ENCODE assay signal across 14 cellular contexts in the genomic region with DNA sequence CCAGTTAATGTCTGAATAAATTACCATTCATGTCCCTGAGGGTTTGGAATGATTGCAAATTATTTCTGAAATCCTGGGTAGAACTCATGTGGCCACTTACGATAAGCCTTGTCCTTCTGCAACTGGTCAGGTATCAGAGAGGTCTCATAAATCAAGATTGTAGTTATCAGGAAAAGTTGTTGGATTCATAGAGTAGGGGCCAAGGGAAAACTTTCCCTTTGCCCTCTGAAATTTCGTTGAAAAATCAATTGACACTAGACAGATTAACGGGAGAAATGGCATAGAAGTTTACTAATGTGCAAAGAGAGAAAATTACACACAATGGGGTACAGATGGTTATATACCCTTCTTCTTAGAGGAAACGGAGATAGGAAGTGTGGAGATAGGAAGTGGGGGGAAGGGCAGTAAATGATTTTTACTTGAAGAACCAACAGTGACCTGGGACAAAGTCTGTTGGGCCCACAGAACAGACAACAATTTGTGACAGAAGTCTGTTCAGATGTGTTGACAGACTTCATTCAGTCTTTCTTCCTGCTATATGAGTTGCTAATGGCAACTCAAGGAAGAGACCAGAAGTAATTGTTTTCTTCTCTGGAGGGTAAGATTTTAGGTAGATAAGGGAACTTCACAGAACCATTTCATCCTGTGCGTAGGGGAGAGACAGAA.
DNase-seq lines count a peak whose midpoint lies in the region; ATAC-seq, FAIRE-seq and TF ChIP-seq lines count a peak whose summit lies in the region.
"Had no signal": no experiment of that assay in that cellular context is flagged by ENCODE, and none has a peak within 500 bp of the region (broad histone marks: within the 10 kb centered on the region; RNA-seq: fewer than 3 reads in every experiment).

No MANE protein-coding gene starts in this region.

- TF ChIP-seq EP300 in upper lobe of left lung (IDR thresholded peaks at IDR 0.05) = no peak

- no peaks in the 10 kb centered on the region for H3K27me3 ChIP-seq in cardiac muscle cell
- no peaks in the 10 kb centered on the region for H3K27me3 ChIP-seq in brain microvascular endothelial cell (replicated peaks)
- no peaks in the 10 kb centered on the region for H3K27me3 ChIP-seq in upper lobe of left lung
- H3K27me3 ChIP-seq: uterus had no signal

- intact Hi-C loops in cardiac septum (cut with DNase I) = no loop called here

- DNase-seq in cardiac muscle cell (ENCODE audit: low read depth in 1 of 2, low spot score in 1 of 2) = no peak
- no peak for DNase-seq in cardiac septum (ENCODE audit: low spot score)
- DNase-seq in brain microvascular endothelial cell = no peak
- DNase-seq in upper lobe of left lung = no peak
- no peak for DNase-seq in AG08395 (ENCODE audit: low spot score)
- no peak for DNase-seq in D721Med (ENCODE audit: insufficient read length, low spot score)
- DNase-seq: DMS79 treated with DMSO at 0.1 percent for 48 hours, H7, NCI-H1092 treated with DMSO at 0.1 percent for 48 hours, T-helper 9 cell had no signal

- TF ChIP-seq CTCF in cardiac muscle cell (IDR thresholded peaks at IDR 0.05; ENCODE audit: low read depth, low read length) (no peak), brain microvascular endothelial cell (IDR thresholded peaks at IDR 0.05; ENCODE audit: low read depth, low read length, missing control alignments) (no peak), upper lobe of left lung (IDR thresholded peaks at IDR 0.05) (no peak), D721Med (IDR thresholded peaks at IDR 0.05; ENCODE audit: insufficient read depth, missing control alignments) (no peak)

- no peak for TF ChIP-seq POLR2A in upper lobe of left lung (IDR thresholded peaks at IDR 0.05)

- WGBS in mesodermal cell (ENCODE audit: insufficient coverage in 2 of 2), 2 experiments = 83 to 100% methylated on average over 2 to 3 of the region's 5 CpGs
- WGBS in upper lobe of left lung, 2 donors = 65 to 67% methylated on average over 5 of the region's 5 CpGs

- H3K4me1 ChIP-seq in cardiac muscle cell (ENCODE audit: low read depth) (peaks cover 15% of the 10 kb centered on the region), mesodermal cell (ENCODE audit: control insufficient read depth, insufficient read depth, low read length, poor library complexity, severe bottlenecking) (peaks cover 39% of the 10 kb centered on the region), upper lobe of left lung (peaks cover 14 to 34% (median 18%) of the 10 kb centered on the region in 4 donors)
- H3K4me1 ChIP-seq: uterus had no signal

- H3K9me3 ChIP-seq in cardiac muscle cell (ENCODE audit: low read depth) (no peaks in the 10 kb centered on the region), mesodermal cell (ENCODE audit: control insufficient read depth, low read length) (no peaks in the 10 kb centered on the region), upper lobe of left lung (no peaks in the 10 kb centered on the region)
- H3K9me3 ChIP-seq: uterus had no signal

- H3K36me3 ChIP-seq in cardiac muscle cell = no peaks in the 10 kb centered on the region
- no peaks in the 10 kb centered on the region for H3K36me3 ChIP-seq in brain microvascular endothelial cell (replicated peaks)
- no peaks in the 10 kb centered on the region for H3K36me3 ChIP-seq in mesodermal cell (ENCODE audit: control insufficient read depth, insufficient read depth, low read length)
- no peaks in the 10 kb centered on the region for H3K36me3 ChIP-seq in upper lobe of left lung
- H3K36me3 ChIP-seq: uterus had no signal

- H3K27ac ChIP-seq in cardiac muscle cell (peak overlapping the region; percentile 21), brain microvascular endothelial cell (peak overlapping the region; percentile 91), mesodermal cell (ENCODE audit: low read depth, low read length, severe bottlenecking) (peak overlapping the region; percentile 54), upper lobe of left lung (peak overlapping the region; percentile 12 to 70 (median 32))

- no peak for ATAC-seq in upper lobe of left lung (ENCODE audit: low FRiP score in 2 of 2)
- ATAC-seq in GM18868 (IDR thresholded peaks at IDR 0.05; ENCODE audit: unreplicated experiment) = no peak

- H3K4me3 ChIP-seq in cardiac muscle cell (no peak overlapping the region), brain microvascular endothelial cell (ENCODE audit: low read depth, low read length) (no peak overlapping the region), mesodermal cell (ENCODE audit: extremely low read depth, insufficient read depth, low read length, poor library complexity, severe bottlenecking) (no peak overlapping the region), upper lobe of left lung (no peak overlapping the region)
- H3K4me3 ChIP-seq: uterus had no signal

- in situ Hi-C loops in brain microvascular endothelial cell (cut with HindIII; ENCODE audit: low pct_ligation_motif_present, low sequenced_read_pairs) = no loop called here

- FAIRE-seq in D721Med (lab: Jason Lieb, UNC) = no peak
- FAIRE-seq: GM12892 had no signal

Comparison
In these comparisons a context has a peak if more than half of its experiments do, and no peak if none do; other contexts are left out.
1. H3K27ac ChIP-seq: peak in every context shown above with its lines; median percentile 91 in brain microvascular endothelial cell; 54 in mesodermal cell; 32 in upper lobe of left lung; 21 in cardiac muscle cell.